Comparison of ENCODE assay signal across 14 cellular contexts in the genomic region with DNA sequence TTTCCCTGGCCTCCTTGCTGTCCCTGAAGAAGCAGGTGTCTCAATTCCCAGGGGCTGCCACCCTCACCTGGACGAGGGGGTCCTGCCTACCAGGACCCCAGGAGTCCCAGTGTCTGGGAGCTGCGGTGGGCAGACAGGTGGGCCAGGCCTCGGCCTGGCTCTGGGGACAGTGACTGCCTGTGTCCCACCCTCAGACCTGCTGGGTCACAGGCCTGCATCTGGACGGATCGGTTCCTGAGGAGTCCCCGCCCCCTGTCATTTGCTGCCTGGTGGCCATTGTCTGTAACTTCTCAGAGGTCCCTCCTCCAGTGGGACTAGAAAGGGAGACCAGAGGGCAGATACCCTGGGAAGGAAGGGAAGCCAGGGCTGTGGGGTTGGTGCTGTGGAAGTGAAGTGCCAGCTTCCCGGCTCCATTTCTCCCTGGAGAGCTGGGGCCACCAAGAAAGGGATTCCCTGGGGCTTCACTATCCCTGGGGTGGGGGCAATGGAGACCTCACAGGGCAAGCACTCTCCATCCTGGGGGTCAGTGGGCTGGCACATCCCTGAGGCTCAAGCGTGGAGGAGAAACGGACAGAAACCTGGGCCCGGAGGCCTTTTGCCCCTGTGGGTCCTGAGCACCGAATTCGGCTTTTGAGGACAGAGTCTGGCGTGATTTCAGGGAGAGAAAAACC.
DNase-seq lines count a peak whose midpoint lies in the region; ATAC-seq and TF ChIP-seq lines count a peak whose summit lies in the region.
"Had no signal": no experiment of that assay in that cellular context is flagged by ENCODE, and none has a peak within 500 bp of the region (broad histone marks: within the 10 kb centered on the region; RNA-seq: fewer than 3 reads in every experiment).

No MANE protein-coding gene starts in this region.

- TF ChIP-seq POLR2A in prostate gland (IDR thresholded peaks at IDR 0.05): no peak

- H4K20me1 ChIP-seq in BLaER1 treated with 17β-estradiol and CSF1 and Interleukin-3, amounts not matched to agents 10 nM and 100 nM: peaks cover 0 to 40% (median 0%) of the 10 kb centered on the region in 11 experiments; a peak in 5 of 22 replicates
- H4K20me1 ChIP-seq in OCI-LY7 (ENCODE audit: insufficient read depth, low read length): no peaks in the 10 kb centered on the region

- no peak overlapping the region for H2AFZ ChIP-seq in OCI-LY7 (ENCODE audit: low read length)

- WGBS in prostate gland: 73% methylated on average over 12 of the region's 13 CpGs

- H3K27me3 Mint-ChIP-seq in effector memory CD8-positive, alpha-beta T cell: no peaks in the 10 kb centered on the region
- H3K27me3 Mint-ChIP-seq: activated naive CD8-positive, alpha-beta T cell treated with anti-CD3 and anti-CD28 coated beads, Interleukin-2, amount 10 ng/mL, durations not matched to agents 7 days and 5 days; B cell; central memory CD8-positive, alpha-beta T cell had no signal

- no peak overlapping the region for H3K4me3 Mint-ChIP-seq in effector memory CD8-positive, alpha-beta T cell
- H3K4me3 Mint-ChIP-seq: activated naive CD8-positive, alpha-beta T cell treated with anti-CD3 and anti-CD28 coated beads, Interleukin-2, amount 10 ng/mL, durations not matched to agents 7 days and 5 days; B cell; central memory CD8-positive, alpha-beta T cell had no signal

- no peaks in the 10 kb centered on the region for H3K9me3 Mint-ChIP-seq in effector memory CD8-positive, alpha-beta T cell
- H3K9me3 Mint-ChIP-seq: activated naive CD8-positive, alpha-beta T cell treated with anti-CD3 and anti-CD28 coated beads, Interleukin-2, amount 10 ng/mL, durations not matched to agents 7 days and 5 days; central memory CD8-positive, alpha-beta T cell had no signal

- H3K36me3 ChIP-seq in BLaER1 treated with 17β-estradiol and CSF1 and Interleukin-3, amounts not matched to agents 10 nM and 100 nM: peaks cover 0 to 12% (median 0%) of the 10 kb centered on the region in 11 experiments; a peak in 5 of 22 replicates
- H3K36me3 ChIP-seq in left ventricle myocardium inferior: peaks cover 20% of the 10 kb centered on the region
- H3K36me3 ChIP-seq in prostate gland: no peaks in the 10 kb centered on the region
- no peaks in the 10 kb centered on the region for H3K36me3 ChIP-seq in OCI-LY7 (ENCODE audit: insufficient read depth, low read length)

- no peaks in the 10 kb centered on the region for H3K9me3 ChIP-seq in BLaER1 treated with 17β-estradiol and CSF1 and Interleukin-3, amounts not matched to agents 10 nM and 100 nM (replicated peaks in 1 of 11)
- H3K9me3 ChIP-seq in left ventricle myocardium inferior (replicated peaks) (no peaks in the 10 kb centered on the region), prostate gland (no peaks in the 10 kb centered on the region), OCI-LY7 (ENCODE audit: low read length) (no peaks in the 10 kb centered on the region)

- no peak overlapping the region for H3K4me3 ChIP-seq in BLaER1 treated with 17β-estradiol and CSF1 and Interleukin-3, amounts not matched to agents 10 nM and 100 nM
- no peak overlapping the region for H3K4me3 ChIP-seq in left ventricle myocardium inferior
- H3K4me3 ChIP-seq in prostate gland: no peak overlapping the region
- no peak overlapping the region for H3K4me3 ChIP-seq in OCI-LY7 (ENCODE audit: low read depth, low read length, poor library complexity, severe bottlenecking)

- H3K9me2 ChIP-seq in OCI-LY7 (ENCODE audit: insufficient read depth, low read length): no peaks in the 10 kb centered on the region

- no peaks in the 10 kb centered on the region for H3K27me3 ChIP-seq in BLaER1 treated with 17β-estradiol and CSF1 and Interleukin-3, amounts not matched to agents 10 nM and 100 nM
- H3K27me3 ChIP-seq in left ventricle myocardium inferior (ENCODE audit: low read depth) (no peaks in the 10 kb centered on the region), prostate gland (replicated peaks; ENCODE audit: insufficient read depth) (no peaks in the 10 kb centered on the region)

- H3K36me3 Mint-ChIP-seq in effector memory CD8-positive, alpha-beta T cell (ENCODE audit: insufficient read depth): peaks cover 6% of the 10 kb centered on the region
- H3K36me3 Mint-ChIP-seq: activated naive CD8-positive, alpha-beta T cell treated with anti-CD3 and anti-CD28 coated beads, Interleukin-2, amount 10 ng/mL, durations not matched to agents 7 days and 5 days had no signal

- H3K4me1 Mint-ChIP-seq in effector memory CD8-positive, alpha-beta T cell (ENCODE audit: low read depth in 2 of 2): peaks cover 0 to under 1% of the 10 kb centered on the region in 2 donors
- H3K4me1 Mint-ChIP-seq: activated naive CD8-positive, alpha-beta T cell treated with anti-CD3 and anti-CD28 coated beads, Interleukin-2, amount 10 ng/mL, durations not matched to agents 7 days and 5 days; B cell; central memory CD8-positive, alpha-beta T cell had no signal

- DNase-seq in HuH-7.5 (ENCODE audit: low spot score) (peak; percentile 39), left ventricle myocardium inferior (peak; percentile 8), prostate gland (ENCODE audit: low spot score) (no peak), OCI-LY7 (ENCODE audit: low spot score) (no peak), NCI-H446 (lab: John Stamatoyannopoulos, UW) (no peak)
- no peak for DNase-seq in effector memory CD8-positive, alpha-beta T cell
- DNase-seq: activated naive CD8-positive, alpha-beta T cell treated with anti-CD3 and anti-CD28 coated beads, Interleukin-2, amount 10 ng/mL, durations not matched to agents 7 days and 5 days; hippocampal formation; NCI-H748 treated with DMSO at 0.1 percent for 48 hours; occipital lobe had no signal

- peak overlapping the region; percentile 69 to 88 (median 83); a peak in 20 of 22 replicates for H3K4me2 ChIP-seq in BLaER1 treated with 17β-estradiol and CSF1 and Interleukin-3, amounts not matched to agents 10 nM and 100 nM
- H3K4me2 ChIP-seq in OCI-LY7 (ENCODE audit: low read length): no peak overlapping the region

- intact Hi-C loops in left ventricle myocardium inferior (cut with micrococcal nuclease): no loop called here
- intact Hi-C loops in prostate gland (cut with DNase I): loop anchor here (10.0 kb wide), 1 partner anchor 233 kb away; no protein-coding TSS in a partner anchor
- intact Hi-C loops in OCI-LY7 (cut with micrococcal nuclease; ENCODE audit: unreplicated experiment): no loop called here

- CTCF ChIA-PET in OCI-LY7 (lab: Charles Lee; ENCODE audit: unreplicated experiment): no interaction called here

- no TSS peak for BruUV-seq in OCI-LY7 (replicated peaks; lab: Mats Ljungman, UMichigan)

- H3K4me1 ChIP-seq in BLaER1 treated with 17β-estradiol and CSF1 and Interleukin-3, amounts not matched to agents 10 nM and 100 nM: peaks cover 37 to 88% (median 69%) of the 10 kb centered on the region in 10 experiments
- H3K4me1 ChIP-seq in left ventricle myocardium inferior: peaks cover 35% of the 10 kb centered on the region
- peaks cover 54% of the 10 kb centered on the region for H3K4me1 ChIP-seq in prostate gland (replicated peaks)
- no peaks in the 10 kb centered on the region for H3K4me1 ChIP-seq in OCI-LY7 (ENCODE audit: insufficient read depth, low read length, poor library complexity, severe bottlenecking)

- peak overlapping the region in 5 of 11 experiments; percentile 12 to 81 (median 69); a peak in 8 of 22 replicates for H3K27ac ChIP-seq in BLaER1 treated with 17β-estradiol and CSF1 and Interleukin-3, amounts not matched to agents 10 nM and 100 nM
- no peak overlapping the region for H3K27ac ChIP-seq in left ventricle myocardium inferior (replicated peaks)
- H3K27ac ChIP-seq in prostate gland: peak overlapping the region; percentile 95 to 98
- H3K27ac ChIP-seq in OCI-LY7 (ENCODE audit: low read depth, low read length, poor library complexity, severe bottlenecking): no peak overlapping the region

- H3K9ac ChIP-seq in BLaER1 treated with 17β-estradiol and CSF1 and Interleukin-3, amounts not matched to agents 10 nM and 100 nM: peak overlapping the region in 5 of 11 experiments; percentile 54 to 73 (median 69); a peak in 6 of 22 replicates

- no peak overlapping the region for H3K27ac Mint-ChIP-seq in effector memory CD8-positive, alpha-beta T cell
- H3K27ac Mint-ChIP-seq: activated naive CD8-positive, alpha-beta T cell treated with anti-CD3 and anti-CD28 coated beads, Interleukin-2, amount 10 ng/mL, durations not matched to agents 7 days and 5 days; B cell had no signal

- POLR2A ChIA-PET in OCI-LY7 (lab: Charles Lee): interaction anchor here (0.5 kb wide), 1 partner anchor 129 kb away, joined by 3 read pairs; no protein-coding TSS in a partner anchor

- H3K79me2 ChIP-seq in OCI-LY7 (ENCODE audit: insufficient read depth, low read depth, low read length): no peaks in the 10 kb centered on the region

- TF ChIP-seq CTCF in left ventricle myocardium inferior (IDR thresholded peaks at IDR 0.05; ENCODE audit: borderline replicate concordance) (no peak), prostate gland (IDR thresholded peaks at IDR 0.05) (no peak), OCI-LY7 (conservative IDR thresholded peaks at IDR 0.05; ENCODE audit: low read length) (no peak)

- no peak for ATAC-seq in HG03108 (IDR thresholded peaks at IDR 0.05; ENCODE audit: unreplicated experiment)
- no peak for ATAC-seq in effector memory CD8-positive, alpha-beta T cell (replicated peaks)

Comparison
In these comparisons a context has a peak if more than half of its experiments do, and no peak if none do; other contexts are left out.
1. H3K27ac ChIP-seq: peak in prostate gland (2 of 2); none in left ventricle myocardium inferior (single experiment) and OCI-LY7 (single experiment).
2. DNase-seq: peak in HuH-7.5 (single experiment) and left ventricle myocardium inferior (single experiment); none in prostate gland (single experiment), OCI-LY7 (single experiment), effector memory CD8-positive, alpha-beta T cell (0 of 3) and NCI-H446 (0 of 2).